18 cellular contexts compared by ENCODE assay signal in genomic region chr15:22955544-22956085, GRCh38. TPM values are rescaled to one million over a fixed set of nuclear protein-coding genes. Genes with fewer than 3 reads are reported as not detected.
DNase-seq lines count a peak whose midpoint lies in the region; ATAC-seq, FAIRE-seq and TF ChIP-seq lines count a peak whose summit lies in the region.
"Had no signal": no experiment of that assay in that cellular context is flagged by ENCODE, and none has a peak within 500 bp of the region (broad histone marks: within the 10 kb centered on the region; RNA-seq: fewer than 3 reads in every experiment).

No MANE protein-coding gene starts in this region.

- H3K4me3 Mint-ChIP-seq in H9: no peak overlapping the region
- H3K4me3 Mint-ChIP-seq: activated CD4-positive, alpha-beta memory T cell treated with anti-CD3 and anti-CD28 coated beads for 36 hours; activated naive CD4-positive, alpha-beta T cell treated with anti-CD3 and anti-CD28 coated beads, Interleukin-2, amount 10 ng/mL, durations not matched to agents 7 days and 5 days; CD8-positive, alpha-beta memory T cell had no signal

- no peak overlapping the region for H2BK15ac ChIP-seq in H9 (ENCODE audit: low read depth, low read length)

- peaks cover 19 to 30% of the 10 kb centered on the region in 2 experiments for H3K4me1 Mint-ChIP-seq in H9
- H3K4me1 Mint-ChIP-seq: activated naive CD4-positive, alpha-beta T cell treated with anti-CD3 and anti-CD28 coated beads, Interleukin-2, amount 10 ng/mL, durations not matched to agents 7 days and 5 days; CD8-positive, alpha-beta memory T cell had no signal

- no peak overlapping the region for H2BK20ac ChIP-seq in H9 (ENCODE audit: low read depth, low read length, poor library complexity, severe bottlenecking)

- DNase-seq in right lobe of liver (peak in 2 of 3 donors; percentile 37 to 38), HepG2 (ENCODE audit: low spot score) (no peak), coronary artery (ENCODE audit: low spot score) (no peak), pons (ENCODE audit: low spot score) (peak; percentile 57), H9 (no peak), nucleus accumbens (lab: John Stamatoyannopoulos, UW) (no peak)
- DNase-seq: activated CD4-positive, alpha-beta memory T cell treated with anti-CD3 and anti-CD28 coated beads for 36 hours; activated naive CD4-positive, alpha-beta T cell treated with anti-CD3 and anti-CD28 coated beads, Interleukin-2, amount 10 ng/mL, durations not matched to agents 7 days and 5 days; activated T-cell treated with anti-CD3 and anti-CD28 coated beads, Interleukin-2, amount 50 U/mL, for 1 hour; CD8-positive, alpha-beta memory T cell; DMS79; erythroblast; Kasumi-1; NCI-H1436 treated with DMSO at 0.1 percent for 48 hours; NCI-H2171 treated with DMSO at 0.1 percent for 48 hours had no signal

- no peak overlapping the region for H4K91ac ChIP-seq in H9 (ENCODE audit: insufficient read length, low read depth, low read length)

- H3K4me3 ChIP-seq in right lobe of liver: no peak overlapping the region
- no peak overlapping the region for H3K4me3 ChIP-seq in HepG2 (replicated peaks in 1 of 3; ENCODE audit: insufficient read depth in 1 of 3, low read depth in 2 of 3, low read length in 3 of 3)
- peak overlapping the region; percentile 24 for H3K4me3 ChIP-seq in coronary artery

- H3K79me1 ChIP-seq in H9 (ENCODE audit: insufficient read depth, low read depth, low read length, poor library complexity, severe bottlenecking): no peaks in the 10 kb centered on the region

- H3K27ac Mint-ChIP-seq in H9: no peak overlapping the region
- H3K27ac Mint-ChIP-seq: activated CD4-positive, alpha-beta memory T cell treated with anti-CD3 and anti-CD28 coated beads for 36 hours; activated naive CD4-positive, alpha-beta T cell treated with anti-CD3 and anti-CD28 coated beads, Interleukin-2, amount 10 ng/mL, durations not matched to agents 7 days and 5 days; CD8-positive, alpha-beta memory T cell had no signal

- peaks cover 67% of the 10 kb centered on the region for H3K79me2 ChIP-seq in HepG2 (ENCODE audit: insufficient read depth, low read length)
- no peaks in the 10 kb centered on the region; the same call in 1 of the 2 replicates for H3K79me2 ChIP-seq in H9 (ENCODE audit: insufficient read depth, low read length)

- no peak overlapping the region for H4K8ac ChIP-seq in H9 (replicated peaks; ENCODE audit: insufficient read length, low read depth, low read length)

- no peak overlapping the region for H2BK5ac ChIP-seq in H9 (ENCODE audit: insufficient read length, low read length)

- H3K14ac ChIP-seq in H9 (ENCODE audit: insufficient read depth, low read length): no peak overlapping the region

- no peak overlapping the region for H3K18ac ChIP-seq in H9 (ENCODE audit: insufficient read length, low read depth, low read length)

- H4K20me1 ChIP-seq in HepG2 (ENCODE audit: insufficient read depth, low read length): peaks cover 32% of the 10 kb centered on the region; the same call in 1 of the 2 replicates
- H4K20me1 ChIP-seq in H9 (ENCODE audit: control insufficient read depth, insufficient read depth, insufficient read length): no peaks in the 10 kb centered on the region

- H3K9ac ChIP-seq in HepG2 (ENCODE audit: insufficient read depth, low read depth, low read length): no peak overlapping the region
- no peak overlapping the region for H3K9ac ChIP-seq in H9 (ENCODE audit: extremely low read depth, insufficient read length, low read length)

- FAIRE-seq in HepG2 (lab: Jason Lieb, UNC): no peak
- FAIRE-seq: HTR-8/SVneo had no signal

- POLR2A ChIA-PET in HepG2 (lab: Yijun Ruan, JAX): no interaction called here

- no peaks in the 10 kb centered on the region for H3K36me3 ChIP-seq in right lobe of liver
- no peaks in the 10 kb centered on the region; a peak in 2 of 5 replicates for H3K36me3 ChIP-seq in HepG2 (replicated peaks in 1 of 2; ENCODE audit: control insufficient read depth in 1 of 2, insufficient read depth in 2 of 2, low read length in 2 of 2)

- TF ChIP-seq POLR2A in right lobe of liver (IDR thresholded peaks at IDR 0.05) (no peak), HepG2 (IDR thresholded peaks at IDR 0.05; ENCODE audit: insufficient read depth in 1 of 2, low read depth in 2 of 2, low read length in 2 of 2) (no peak)

- H2AFZ ChIP-seq in HepG2 (ENCODE audit: low read length) (no peak overlapping the region), H9 (ENCODE audit: low read length) (no peak overlapping the region)

- no peak for TF ChIP-seq EP300 in HepG2 (IDR thresholded peaks at IDR 0.05; ENCODE audit: low read depth in 2 of 2, low read length in 2 of 2)
- no peak for TF ChIP-seq EP300 in HepG2 (CRISPR knock-in tag; IDR thresholded peaks at IDR 0.05; ENCODE audit: borderline replicate concordance)

- no peak overlapping the region for H2AK5ac ChIP-seq in H9 (ENCODE audit: insufficient read length, low read length)

- WGBS in right lobe of liver (ENCODE audit: insufficient coverage, low coverage, low lambda C conversion rate, missing lambda C conversion rate): 67% methylated on average over 2 of the region's 6 CpGs
- WGBS in HepG2 (ENCODE audit: low lambda C conversion rate): 100% methylated on average over 2 of the region's 6 CpGs
- WGBS in H9 (ENCODE audit: extremely low coverage, insufficient read length, low lambda C conversion rate): no CpG with 5 or more reads among the region's 6 CpGs

- TF ChIP-seq CTCF in right lobe of liver (IDR thresholded peaks at IDR 0.05) (no peak), HepG2 (CRISPR knock-in tag; IDR thresholded peaks at IDR 0.05) (no peak), coronary artery (IDR thresholded peaks at IDR 0.05) (no peak), H9 (conservative IDR thresholded peaks at IDR 0.05) (no peak)

- H3T11ph ChIP-seq in H9 (ENCODE audit: low read length): no peak overlapping the region

- no TSS peak for BruUV-seq in HepG2 (replicated peaks; lab: Mats Ljungman, UMichigan)

- no peak overlapping the region for H4K5ac ChIP-seq in H9 (ENCODE audit: insufficient read length, low read depth, low read length)

- peaks cover 0 to 2% (median 0%) of the 10 kb centered on the region in 3 experiments; a peak in 2 of 7 replicates for H3K36me3 Mint-ChIP-seq in H9 (ENCODE audit: insufficient read depth in 1 of 3, low read depth in 3 of 3)
- H3K36me3 Mint-ChIP-seq: activated CD4-positive, alpha-beta memory T cell treated with anti-CD3 and anti-CD28 coated beads for 36 hours; activated naive CD4-positive, alpha-beta T cell treated with anti-CD3 and anti-CD28 coated beads, Interleukin-2, amount 10 ng/mL, durations not matched to agents 7 days and 5 days; CD8-positive, alpha-beta memory T cell had no signal

- H2BK12ac ChIP-seq in H9 (ENCODE audit: insufficient read length, low read depth, low read length): no peak overlapping the region

- no peaks in the 10 kb centered on the region for H3K23me2 ChIP-seq in H9 (ENCODE audit: insufficient read length, low read depth, low read length, poor library complexity, severe bottlenecking)

- in situ Hi-C loops in HepG2 (cut with HindIII; ENCODE audit: extremely low pct_ligation_motif_present, low pct_unique_long_range_greater_than_20kb): no loop called here

- no peak overlapping the region for H3K23ac ChIP-seq in H9 (ENCODE audit: insufficient read length, low read depth, low read length)

- peaks cover 75% of the 10 kb centered on the region for H3K27me3 Mint-ChIP-seq in H9 (ENCODE audit: low read depth)
- H3K27me3 Mint-ChIP-seq: activated CD4-positive, alpha-beta memory T cell treated with anti-CD3 and anti-CD28 coated beads for 36 hours; activated naive CD4-positive, alpha-beta T cell treated with anti-CD3 and anti-CD28 coated beads, Interleukin-2, amount 10 ng/mL, durations not matched to agents 7 days and 5 days had no signal

- no peak overlapping the region for H3K4me2 ChIP-seq in HepG2 (ENCODE audit: low read depth, low read length)
- H3K4me2 ChIP-seq in H9 (ENCODE audit: insufficient read depth, insufficient read length, low read length): no peak overlapping the region

- intact Hi-C loops in right lobe of liver (cut with DNase I) (no loop called here), HepG2 (cut with micrococcal nuclease; ENCODE audit: unreplicated experiment) (loop anchor here (5.0 kb wide), 1 partner anchor 512 kb away; no protein-coding TSS in a partner anchor)

- no peak overlapping the region for H3K4ac ChIP-seq in H9 (ENCODE audit: low read depth, low read length)

- H3K9me3 ChIP-seq in right lobe of liver: no peaks in the 10 kb centered on the region
- no peaks in the 10 kb centered on the region for H3K9me3 ChIP-seq in HepG2 (ENCODE audit: low read length)
- no peaks in the 10 kb centered on the region for H3K9me3 ChIP-seq in H9 (ENCODE audit: control insufficient read depth, low read depth, low read length)

- no peak for TF ChIP-seq RAD21 in HepG2 (CRISPR knock-in tag; IDR thresholded peaks at IDR 0.05)

- H3K4me1 ChIP-seq in right lobe of liver (peaks cover 0 to 15% (median 0%) of the 10 kb centered on the region in 4 donors), HepG2 (ENCODE audit: insufficient read depth, low read length) (peaks cover 41% of the 10 kb centered on the region), H9 (ENCODE audit: insufficient read depth, low read length) (no peaks in the 10 kb centered on the region; the same call in 1 of the 2 replicates)

- H3K27ac ChIP-seq in right lobe of liver (no peak overlapping the region), HepG2 (ENCODE audit: extremely low read length, insufficient read depth, low read length) (no peak overlapping the region), coronary artery (peak overlapping the region; percentile 58 to 76), H9 (ENCODE audit: insufficient read length, low read depth, low read length) (no peak overlapping the region)

- no peak overlapping the region for H2BK120ac ChIP-seq in H9 (ENCODE audit: low read depth, low read length, poor library complexity, severe bottlenecking)

- peak; percentile 8 to 38 (median 20) for ATAC-seq in right lobe of liver
- ATAC-seq in HepG2: no peak
- no peak for ATAC-seq in activated CD4-positive, CD25-positive, alpha-beta regulatory T cell treated with anti-CD3 and anti-CD28 coated beads, Interleukin-2, amount 50 U/mL, for 24 hours
- ATAC-seq in HG03108 (IDR thresholded peaks at IDR 0.05; ENCODE audit: unreplicated experiment): no peak

- CTCF ChIA-PET in HepG2 (lab: Yijun Ruan, JAX; ENCODE audit: low intra/inter-chr PET ratio, low total read pairs): no interaction called here

- no peak overlapping the region for H3K56ac ChIP-seq in H9 (ENCODE audit: insufficient read length, low read depth, low read length)

- H3K27me3 ChIP-seq in right lobe of liver (no peaks in the 10 kb centered on the region), HepG2 (ENCODE audit: control insufficient read depth in 1 of 2, insufficient read depth in 2 of 2, low read length in 2 of 2) (no peaks in the 10 kb centered on the region), H9 (ENCODE audit: insufficient read depth, low read length) (peaks cover 6% of the 10 kb centered on the region; the same call in 1 of the 2 replicates)

- H3K9me3 Mint-ChIP-seq in H9: peaks cover 0 to 3% of the 10 kb centered on the region in 2 experiments; a peak in 1 of 5 replicates
- H3K9me3 Mint-ChIP-seq: activated CD4-positive, alpha-beta memory T cell treated with anti-CD3 and anti-CD28 coated beads for 36 hours; activated naive CD4-positive, alpha-beta T cell treated with anti-CD3 and anti-CD28 coated beads, Interleukin-2, amount 10 ng/mL, durations not matched to agents 7 days and 5 days; CD8-positive, alpha-beta memory T cell had no signal

RNA-seq across cellular contexts. Expression of gene CYFIP1, which starts 24.6 kb away (rescaled TPM):
- total RNA-seq in right lobe of liver (10 to 100 TPM; 44.3 to 73.2 (median 50.7) TPM), HepG2 (2016; rRNA removed; fragmentation: Illumina TruSeq; extraction: Trizol) (58.3 and 68.2 TPM in 2 replicates), H9 (2021) (67.5 and 71.2 TPM in 2 replicates)
- total RNA-seq in HepG2 (2016; cell fraction: cytosol; rRNA removed; fragmentation: Illumina TruSeq; extraction: Trizol; ENCODE audit: low read depth): 8.0 and 12.6 TPM in 2 replicates
- total RNA-seq in HepG2 (2016; cell fraction: insoluble cytoplasmic fraction; rRNA removed; fragmentation: Illumina TruSeq; extraction: Trizol): 52.9 and 61.7 TPM in 2 replicates
- total RNA-seq in HepG2 (2016; cell fraction: membrane; rRNA removed; fragmentation: Illumina TruSeq; extraction: Trizol): 15.5 and 18.4 TPM in 2 replicates
- 43.3 and 49.9 TPM in 2 replicates for total RNA-seq in HepG2 (2016; cell fraction: nucleus; rRNA removed; fragmentation: Illumina TruSeq; extraction: Trizol)
- polyA plus RNA-seq in HepG2 (2011; rRNA removed): 38.1 and 39.0 TPM in 2 replicates
- 40.5 and 41.5 TPM in 2 replicates for polyA plus RNA-seq in HepG2 (2011; cell fraction: cytosol; rRNA removed)
- 56.2 and 59.8 TPM in 2 replicates for polyA plus RNA-seq in HepG2 (2011; cell fraction: nucleus; rRNA removed)
- polyA plus RNA-seq in HepG2 (2012): 28.3 and 34.4 TPM in 2 replicates
- polyA plus RNA-seq in HepG2 (2016; cell fraction: cytosol; fragmentation: Illumina TruSeq; extraction: Trizol; ENCODE audit: low read depth): 2.5 and 2.6 TPM in 2 replicates
- 37.6 and 42.3 TPM in 2 replicates for polyA plus RNA-seq in HepG2 (2016; cell fraction: insoluble cytoplasmic fraction; fragmentation: Illumina TruSeq; extraction: Trizol; ENCODE audit: low read depth)
- 5.2 and 7.3 TPM in 2 replicates for polyA plus RNA-seq in HepG2 (2016; cell fraction: membrane; fragmentation: Illumina TruSeq; extraction: Trizol; ENCODE audit: low read depth)
- 39.0 and 40.2 TPM in 2 replicates for polyA plus RNA-seq in HepG2 (2016; cell fraction: nucleus; fragmentation: Illumina TruSeq; extraction: Trizol; ENCODE audit: insufficient read depth, low read depth)
- polyA minus RNA-seq in HepG2 (2011; rRNA and poly(A)+ RNA removed; ENCODE audit: low replicate concordance): 99.8 and 114 TPM in 2 replicates
- polyA minus RNA-seq in HepG2 (2011; cell fraction: cytosol; rRNA and poly(A)+ RNA removed): 21.1 and 22.3 TPM in 2 replicates
- 40.7 and 43.8 TPM in 2 replicates for polyA minus RNA-seq in HepG2 (2011; cell fraction: nucleus; rRNA and poly(A)+ RNA removed)

Comparison
In these comparisons a context has a peak if more than half of its experiments do, and no peak if none do; other contexts are left out.
1. ATAC-seq: peak in right lobe of liver (4 of 4); none in HepG2 (single experiment), activated CD4-positive, CD25-positive, alpha-beta regulatory T cell treated with anti-CD3 and anti-CD28 coated beads, Interleukin-2, amount 50 U/mL, for 24 hours (0 of 2) and HG03108 (single experiment).
2. DNase-seq: peak in right lobe of liver (2 of 3) and pons (single experiment); none in HepG2 (single experiment), coronary artery (single experiment), H9 (single experiment) and nucleus accumbens (0 of 56).
3. H3K27ac ChIP-seq: peak in coronary artery (2 of 2); none in right lobe of liver (0 of 3), HepG2 (single experiment) and H9 (single experiment).